In genomic region chr10:68826764-68827591, GRCh38 we compare ENCODE assay signal across 8 cellular contexts. TPM values are rescaled to one million over a fixed set of nuclear protein-coding genes. Genes with fewer than 3 reads are reported as not detected.
DNase-seq lines count a peak whose midpoint lies in the region; TF ChIP-seq lines count a peak whose summit lies in the region.

Gene STOX1, plus strand, starts transcription at chr10:68827531. Its CDS starts 93 bp downstream, at chr10:68827624.

- WGBS in thyroid gland, 2 donors = 17 to 41% methylated on average over 8 to 18 of the region's 63 CpGs

- TF ChIP-seq CTCF in foreskin fibroblast (IDR thresholded peaks at IDR 0.05; ENCODE audit: low read depth, low read length) = no peak
- peak in 1 of 6 experiments; percentile 13 for TF ChIP-seq CTCF in thyroid gland (IDR thresholded peaks at IDR 0.05)

- H3K27me3 ChIP-seq in thyroid gland = no peaks in the 10 kb centered on the region

- intact Hi-C loops in thyroid gland (cut with DNase I) = loop anchor here (5.0 kb wide), 1 partner anchor 70 kb away; no protein-coding TSS in a partner anchor

- H3K4me3 ChIP-seq in foreskin fibroblast (ENCODE audit: low read depth in 1 of 2, low read length in 2 of 2) (peak within 1 kb of the TSS; percentile 57 to 66), thyroid gland (replicated peaks in 1 of 3) (peak within 1 kb of the TSS in 2 of 3 donors; percentile 18 to 42)

- peak in 1 of 2 donors; percentile 43 for TF ChIP-seq POLR2A in thyroid gland (IDR thresholded peaks at IDR 0.05)

- DNase-seq in AG20443 (ENCODE audit: low spot score) (peak; percentile 87), GM19238 (ENCODE audit: insufficient read length, low spot score) (peak; percentile 57), HK-2 (ENCODE audit: unreplicated experiment) (peak; percentile 80), RPMI7951 (ENCODE audit: low read depth) (peak; percentile 64), activated gamma-delta T cell (lab: John Stamatoyannopoulos, UW) (peak; percentile 24), foreskin fibroblast (peak; percentile 41 to 75), occipital lobe (lab: John Stamatoyannopoulos, UW) (peak; percentile 33), thyroid gland (peak; percentile 70)

- H3K36me3 ChIP-seq in thyroid gland = no peaks in the 10 kb centered on the region

- H3K27ac ChIP-seq in thyroid gland = peak within 1 kb of the TSS in 2 of 3 donors; percentile 37 to 60

- peaks cover 4 to 5% of the 10 kb centered on the region in 2 donors for H3K4me1 ChIP-seq in thyroid gland

- H3K9me3 ChIP-seq in thyroid gland = no peaks in the 10 kb centered on the region

RNA-seq across cellular contexts. Expression of gene STOX1, which starts in this region (rescaled TPM):
- 0.96 and 1.2 TPM in 2 replicates for total RNA-seq in RPMI7951 (2014; rRNA removed; shearing (Covaris generic))
- total RNA-seq in occipital lobe (7.0 TPM), thyroid gland (10 to 100 TPM in 2 of 4 donors, 1 to 10 TPM in 2; 8.5 to 14.9 (median 10.0) TPM)

Comparison
In these comparisons a context has a peak if more than half of its experiments do, and no peak if none do; other contexts are left out.
1. Peak in every context shown above with its lines: DNase-seq, H3K4me3 ChIP-seq and H3K27ac ChIP-seq.
2. DNase-seq: peak in every context shown above with its lines; median percentile 87 in AG20443; 80 in HK-2; 70 in thyroid gland; 64 in RPMI7951; 58 in foreskin fibroblast; 57 in GM19238; 33 in occipital lobe; 24 in activated gamma-delta T cell.